In genomic region chr3:112043621-112044201, GRCh38 we compare ENCODE assay signal across 2 cellular contexts.
A peak's percentile ranks its signal among the peaks of the same experiment; 100 is the strongest.
TF ChIP-seq lines count a peak whose summit lies in the region.

No MANE protein-coding gene starts in this region.

TF ChIP-seq in A549, 52 proteins besides CTCF, POLR2A, EP300 and RAD21:
- TF ChIP-seq HOXB5 (CRISPR knock-in tag; IDR thresholded peaks at IDR 0.05) (no peak), HOXB13 (CRISPR knock-in tag; IDR thresholded peaks at IDR 0.05; ENCODE audit: low read depth) (no peak), JUN (IDR thresholded peaks at IDR 0.05) (no peak), CBX2 (IDR thresholded peaks at IDR 0.05; ENCODE audit: borderline replicate concordance, low read depth) (no peak), NPAS2 (CRISPR knock-in tag; IDR thresholded peaks at IDR 0.05; ENCODE audit: borderline replicate concordance) (no peak), SMC3 (IDR thresholded peaks at IDR 0.05) (peak; percentile 79)

TF ChIP-seq in GM12878, 131 proteins besides CTCF, POLR2A, EP300 and RAD21:
- TF ChIP-seq YY1 (IDR thresholded peaks at IDR 0.05; ENCODE audit: low read depth, low read length): peak; percentile 89
- TF ChIP-seq SMARCA5 (IDR thresholded peaks at IDR 0.05): no peak
- TF ChIP-seq RUNX3 (IDR thresholded peaks at IDR 0.05; ENCODE audit: low read length): peak; percentile 49; the same call in 1 of the 2 replicates
- no peak for TF ChIP-seq EED (IDR thresholded peaks at IDR 0.05; ENCODE audit: low read depth)
- no peak for TF ChIP-seq RAD51 (IDR thresholded peaks at IDR 0.05)
- TF ChIP-seq MLLT1 (IDR thresholded peaks at IDR 0.05): 0 out of 2 replicates have a peak, but pooled peaks have one; percentile 19
- no peak for TF ChIP-seq SKIL (IDR thresholded peaks at IDR 0.05; ENCODE audit: low read depth, poor library complexity, severe bottlenecking)
- TF ChIP-seq NRF1 (conservative IDR thresholded peaks at IDR 0.05; ENCODE audit: low read depth, low read length): no peak
- TF ChIP-seq MTA2 (IDR thresholded peaks at IDR 0.05; ENCODE audit: low read depth): peak; percentile 26; the same call in 1 of the 2 replicates
- TF ChIP-seq STAT3 (IDR thresholded peaks at IDR 0.05; ENCODE audit: low read depth, low read length): no peak
- TF ChIP-seq CHD4 (IDR thresholded peaks at IDR 0.05): no peak
- peak; percentile 51; the same call in 1 of the 2 replicates for TF ChIP-seq SMC3 (IDR thresholded peaks at IDR 0.05; ENCODE audit: borderline replicate concordance, low read length)
- TF ChIP-seq ZNF274 (IDR thresholded peaks at IDR 0.05; ENCODE audit: insufficient read depth, insufficient read length): no peak
